In the genomic region with DNA sequence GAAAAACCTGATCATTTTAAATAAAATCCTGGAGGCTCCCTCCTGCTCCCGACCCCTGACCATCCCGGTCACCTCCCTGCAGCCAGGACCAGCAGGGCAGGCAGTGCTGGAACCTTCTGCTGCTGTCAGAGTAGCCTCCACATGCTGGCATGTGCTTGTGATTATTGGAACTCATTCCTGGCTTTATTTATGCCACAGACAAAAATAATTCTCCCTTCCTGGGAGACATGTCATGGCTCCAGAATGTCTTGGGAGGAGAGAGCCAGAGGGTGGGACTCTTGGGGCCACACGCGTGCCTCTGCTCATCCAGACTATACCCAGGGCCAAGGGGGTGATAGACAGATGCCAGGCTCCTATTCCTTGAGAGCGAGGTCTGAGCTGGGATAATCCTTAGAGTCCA, we compare ENCODE assay signal across 14 cellular contexts.
"Had no signal": no experiment of that assay in that cellular context is flagged by ENCODE, and none has a peak within 500 bp of the region (broad histone marks: within the 10 kb centered on the region; RNA-seq: fewer than 3 reads in every experiment).

No MANE protein-coding gene starts in this region.

- DNase-seq: activated CD4-positive, alpha-beta T cell treated with anti-CD3 and anti-CD28 coated beads for 48 hours; activated CD8-positive, alpha-beta T cell treated with anti-CD3 and anti-CD28 coated beads, Interleukin-2, amount 10 ng/mL, durations not matched to agents 7 days and 5 days; activated naive CD4-positive, alpha-beta T cell treated with Interleukin-2 at 50 U/mL for 16 hours; activated naive CD8-positive, alpha-beta T cell treated with anti-CD3 and anti-CD28 coated beads, Interleukin-2, amount 50 U/mL, for 24 hours; central memory CD4-positive, alpha-beta T cell; effector memory CD8-positive, alpha-beta T cell; hypothalamus; mucosa of descending colon; nephron progenitor cell; T-helper 17 cell; transverse colon had no signal

- ATAC-seq: activated CD8-positive, alpha-beta T cell treated with anti-CD3 and anti-CD28 coated beads, Interleukin-2, amount 10 ng/mL, durations not matched to agents 7 days and 5 days; activated naive CD8-positive, alpha-beta T cell treated with anti-CD3 and anti-CD28 coated beads, Interleukin-2, amount 50 U/mL, for 24 hours; effector memory CD8-positive, alpha-beta T cell; mucosa of descending colon; stimulated activated effector memory CD8-positive, alpha-beta T cell treated with anti-CD3 and anti-CD28 coated beads, Interleukin-12 subunit alpha, Interleukin-12 subunit beta, amount 100 ng/mL, for 72 hours; T-helper 17 cell; WTC11 had no signal

- H3K27ac ChIP-seq: transverse colon had no signal

- H3K4me3 ChIP-seq: mucosa of descending colon, smooth muscle cell, transverse colon had no signal

- H3K27me3 ChIP-seq: transverse colon had no signal

- H3K4me1 ChIP-seq: transverse colon had no signal

- H3K36me3 ChIP-seq: transverse colon had no signal
